25 cellular contexts compared by ENCODE assay signal in the genomic region with DNA sequence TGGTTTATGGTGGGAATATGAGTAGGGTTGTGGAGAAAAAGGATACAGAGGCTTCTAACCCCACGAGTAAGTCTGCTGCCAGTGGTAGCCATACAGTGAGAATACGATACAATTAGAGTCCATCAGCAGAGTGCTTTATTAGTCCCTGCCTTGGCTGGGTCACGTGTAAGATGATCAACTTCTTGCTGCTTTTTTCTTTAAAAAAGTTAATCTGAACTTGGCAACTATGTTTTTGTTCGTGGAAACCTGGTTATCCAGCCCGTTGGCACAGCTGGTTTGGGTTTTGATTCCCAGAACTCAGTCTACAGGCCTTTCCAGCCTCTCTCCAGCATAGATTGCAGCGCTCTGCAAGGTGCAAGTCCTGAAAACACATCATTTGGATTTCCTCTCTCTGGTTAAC.
"Had no signal": no experiment of that assay in that cellular context is flagged by ENCODE, and none has a peak within 500 bp of the region (broad histone marks: within the 10 kb centered on the region; RNA-seq: fewer than 3 reads in every experiment).

No MANE protein-coding gene starts in this region.

- H3K27me3 ChIP-seq: gastroesophageal sphincter, heart left ventricle, left lung, right lobe of liver, stomach, thyroid gland, vagina had no signal

- H2AFZ ChIP-seq: parathyroid adenoma had no signal

- H3K9ac ChIP-seq: parathyroid adenoma had no signal

- DNase-seq: effector CD8-positive, alpha-beta T cell; endodermal cell; foreskin keratinocyte; heart left ventricle; hippocampal formation; left cardiac atrium; left lung; mesenchymal stem cell; mucosa of descending colon; naive B cell; right lobe of liver; stimulated activated CD4-positive, alpha-beta T cell treated with anti-CD3 and anti-CD28 coated beads, Interleukin-12 subunit alpha, Interleukin-12 subunit beta, amount 100 ng/mL, for 4 hours; stimulated activated CD4-positive, alpha-beta T cell treated with anti-CD3 and anti-CD28 coated beads, Interleukin-1b, Interleukin-23, amount 100 ng/mL, for 48 hours; stimulated activated CD4-positive, alpha-beta T cell treated with anti-CD3 and anti-CD28 coated beads, Interleukin-4, amount 100 ng/mL, for 1 hour; stimulated activated naive CD4-positive, alpha-beta T cell treated with Interleukin-2 at 50 U/mL for 16 hours; stomach; thyroid gland; trophoblast cell had no signal

- H3K79me2 ChIP-seq: parathyroid adenoma had no signal

- H3K36me3 ChIP-seq: gastroesophageal sphincter, heart left ventricle, left lung, right lobe of liver, stomach, thyroid gland, vagina had no signal

- ATAC-seq: esophagus mucosa; foreskin keratinocyte; gastroesophageal sphincter; heart left ventricle; left lung; mucosa of descending colon; natural killer cell treated with Interleukin-12 subunit alpha and Interleukin-12 subunit beta and Interleukin-15 and Interleukin-18, amount 100 ng/mL, for 72 hours; right lobe of liver had no signal

- H3K4me1 ChIP-seq: foreskin keratinocyte, gastroesophageal sphincter, left lung, parathyroid adenoma, right lobe of liver, stomach, thyroid gland, vagina had no signal

- H3K4me2 ChIP-seq: smooth muscle cell had no signal

- H3K9me3 ChIP-seq: left lung, mucosa of descending colon, right lobe of liver, thyroid gland, vagina had no signal

- H3K27ac ChIP-seq: epithelial cell of prostate, foreskin keratinocyte, gastroesophageal sphincter, heart left ventricle, left lung, parathyroid adenoma, right lobe of liver, stomach, thyroid gland, vagina had no signal

- H3K4me3 ChIP-seq: gastroesophageal sphincter, heart left ventricle, left lung, mucosa of descending colon, right lobe of liver, smooth muscle cell, stomach, thyroid gland, vagina had no signal
